Comparison of ENCODE assay signal across 29 cellular contexts in the genomic region with DNA sequence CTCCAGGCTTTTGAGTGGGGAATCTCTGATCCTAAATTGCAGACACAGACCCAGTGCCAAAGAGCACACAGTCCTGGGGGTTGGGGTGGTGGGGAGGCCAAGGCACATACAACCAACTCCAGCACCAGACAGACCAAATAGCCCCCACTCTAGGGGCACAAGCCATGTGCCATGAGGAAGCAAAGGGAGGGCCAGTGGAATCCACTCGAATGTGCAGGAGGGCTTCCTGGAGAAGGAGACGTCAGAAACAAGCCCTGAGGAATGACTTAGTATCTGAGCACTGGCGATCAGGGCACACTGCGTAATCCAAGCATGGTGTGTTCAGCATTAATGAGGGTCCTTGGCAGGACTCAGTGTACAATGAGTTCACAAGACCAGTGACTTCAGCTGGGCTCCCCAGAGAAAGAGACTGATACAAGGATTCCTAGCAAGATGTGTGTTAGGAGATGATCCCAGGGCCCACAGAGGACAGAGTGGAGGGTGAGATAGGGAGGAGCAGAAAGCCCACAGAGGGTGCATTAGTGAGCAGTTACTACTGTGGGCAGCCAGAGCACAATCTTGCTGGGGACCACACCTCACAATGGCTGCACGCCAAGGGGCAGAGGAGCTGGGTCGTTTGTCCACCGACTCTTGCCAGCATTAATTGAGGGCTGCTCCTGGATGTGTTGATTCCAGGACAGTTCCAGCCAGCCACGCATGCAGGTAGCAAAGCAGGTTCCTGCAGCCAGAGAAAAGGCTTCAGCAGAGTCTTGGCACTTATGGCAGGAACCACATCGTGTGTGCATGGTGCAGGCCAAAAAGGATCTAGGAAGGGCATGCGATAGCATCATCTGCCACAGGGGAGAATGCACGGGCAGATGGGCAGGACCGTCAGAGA.
A peak's percentile ranks its signal among the peaks of the same experiment; 100 is the strongest.
DNase-seq lines count a peak whose midpoint lies in the region; ATAC-seq and TF ChIP-seq lines count a peak whose summit lies in the region.
"Had no signal": no experiment of that assay in that cellular context is flagged by ENCODE, and none has a peak within 500 bp of the region (broad histone marks: within the 10 kb centered on the region; RNA-seq: fewer than 3 reads in every experiment).

No MANE protein-coding gene starts in this region.

- peaks cover 4% of the 10 kb centered on the region for H3K27me3 ChIP-seq in lower lobe of right lung (ENCODE audit: low read depth)
- peaks cover 0 to 8% (median 0%) of the 10 kb centered on the region in 3 donors for H3K27me3 ChIP-seq in sigmoid colon
- H3K27me3 ChIP-seq: adrenal gland, upper lobe of left lung had no signal

- no peaks in the 10 kb centered on the region for H3K36me3 ChIP-seq in lower lobe of right lung
- H3K36me3 ChIP-seq in sigmoid colon: no peaks in the 10 kb centered on the region
- H3K36me3 ChIP-seq: adrenal gland, gastroesophageal sphincter, upper lobe of left lung had no signal

- intact Hi-C loops in lower lobe of right lung (cut with DNase I): no loop called here
- intact Hi-C loops in sigmoid colon (cut with DNase I): no loop called here

- ATAC-seq in lower lobe of right lung: no peak
- ATAC-seq in GM18519 (IDR thresholded peaks at IDR 0.05; ENCODE audit: low FRiP score, unreplicated experiment): no peak
- ATAC-seq: gastroesophageal sphincter; left cardiac atrium; stimulated activated naive B cell treated with anti-CD40 and anti-IgM and Interleukin-4, amounts not matched to agents 10 μg/mL and 1 μg/mL and 100 μg/mL, for 72 hours had no signal

- no peak for TF ChIP-seq EP300 in sigmoid colon (IDR thresholded peaks at IDR 0.05)

- TF ChIP-seq CTCF in lower lobe of right lung (IDR thresholded peaks at IDR 0.05): no peak
- TF ChIP-seq CTCF in sigmoid colon (IDR thresholded peaks at IDR 0.05): no peak

- H3K4me3 ChIP-seq in lower lobe of right lung (no peak overlapping the region), sigmoid colon (no peak overlapping the region)
- H3K4me3 ChIP-seq: adrenal gland, gastroesophageal sphincter, GM23248, upper lobe of left lung had no signal

- peak; percentile 6 for DNase-seq in NCI-H2171 treated with DMSO at 0.1 percent for 48 hours (lab: John Stamatoyannopoulos, UW)
- DNase-seq in NCI-H2171 (lab: John Stamatoyannopoulos, UW): no peak
- peak; percentile 52 for DNase-seq in cerebellar cortex (ENCODE audit: low spot score)
- peak; percentile 14 for DNase-seq in lower lobe of right lung
- DNase-seq in sigmoid colon: peak; percentile 26
- DNase-seq in NCI-H2196 (lab: John Stamatoyannopoulos, UW; ENCODE audit: unreplicated experiment): no peak
- DNase-seq in DMS114 treated with DMSO at 0.1 percent for 48 hours (lab: John Stamatoyannopoulos, UW; ENCODE audit: unreplicated experiment): no peak
- DNase-seq: activated CD4-positive, alpha-beta T cell treated with anti-CD3 and anti-CD28 coated beads, Interleukin-2, amount 10 ng/mL, durations not matched to agents 7 days and 5 days; activated naive CD4-positive, alpha-beta T cell treated with anti-CD3 and anti-CD28 coated beads, Interleukin-2, amount 10 ng/mL, durations not matched to agents 7 days and 5 days; central memory CD4-positive, alpha-beta T cell; COR-L47; DMS79 treated with DMSO at 0.1 percent for 48 hours; GF-D8; GM23248; hippocampal formation; IMR-90; left cardiac atrium; mesenchymal stem cell; MV-4-11; NCI-H146; stimulated activated naive B cell treated with anti-CD40 and anti-IgM and Interleukin-4, amounts not matched to agents 10 μg/mL and 1 μg/mL and 100 μg/mL, for 72 hours; substantia nigra had no signal

- no peaks in the 10 kb centered on the region for H3K9me3 ChIP-seq in lower lobe of right lung
- H3K9me3 ChIP-seq in sigmoid colon: no peaks in the 10 kb centered on the region
- H3K9me3 ChIP-seq: adrenal gland, gastroesophageal sphincter, upper lobe of left lung had no signal

- WGBS in sigmoid colon, 2 donors: 81 to 83% methylated on average over 12 of the region's 12 CpGs

- H3K4me1 ChIP-seq in lower lobe of right lung (no peaks in the 10 kb centered on the region), sigmoid colon (no peaks in the 10 kb centered on the region)
- H3K4me1 ChIP-seq: adrenal gland, gastroesophageal sphincter, upper lobe of left lung had no signal

- H3K27ac ChIP-seq in lower lobe of right lung (no peak overlapping the region), sigmoid colon (no peak overlapping the region)
- H3K27ac ChIP-seq: 22Rv1, adrenal gland, C4-2B, gastroesophageal sphincter, GM23248, RWPE1, upper lobe of left lung had no signal

- no peak for TF ChIP-seq POLR2A in sigmoid colon (IDR thresholded peaks at IDR 0.05)

Comparison
In these comparisons a context has a peak if more than half of its experiments do, and no peak if none do; other contexts are left out.
1. DNase-seq: peak in NCI-H2171 treated with DMSO at 0.1 percent for 48 hours (single experiment), cerebellar cortex (single experiment), lower lobe of right lung (single experiment) and sigmoid colon (single experiment); none in NCI-H2171 (single experiment), NCI-H2196 (single experiment) and DMS114 treated with DMSO at 0.1 percent for 48 hours (single experiment).